1 cellular context compared by ENCODE assay signal in the genomic region with DNA sequence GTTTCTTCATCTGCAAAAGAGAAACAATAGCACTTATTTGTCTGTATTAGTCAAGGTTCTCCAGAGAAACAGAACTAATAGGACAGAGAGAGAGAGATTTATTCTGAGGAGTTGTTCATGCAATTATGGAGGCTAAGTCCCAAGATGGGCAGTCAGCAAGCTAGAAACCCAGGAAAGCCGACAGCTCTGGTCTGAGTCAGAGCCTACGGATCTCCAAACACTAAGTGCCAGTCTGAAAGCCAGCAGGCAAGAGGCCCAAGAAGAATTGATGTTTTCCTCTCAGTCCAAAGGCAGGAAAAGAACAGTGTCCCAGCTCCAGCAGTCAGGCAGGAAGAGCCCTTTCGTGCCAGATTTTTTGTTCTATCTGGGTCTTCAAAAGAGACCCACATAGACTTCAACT.
TF ChIP-seq lines count a peak whose summit lies in the region.

No MANE protein-coding gene starts in this region.

TF ChIP-seq in IMR-90, 13 proteins besides CTCF, POLR2A, EP300 and RAD21:
- TF ChIP-seq MAFK (IDR thresholded peaks at IDR 0.05; ENCODE audit: low read depth, low read length) (no peak), RFX5 (IDR thresholded peaks at IDR 0.05; ENCODE audit: low read depth, low read length) (no peak), CEBPB (IDR thresholded peaks at IDR 0.05; ENCODE audit: low read depth, low read length) (no peak), RCOR1 (IDR thresholded peaks at IDR 0.05; ENCODE audit: insufficient replicate concordance, low read length) (no peak), FOS (IDR thresholded peaks at IDR 0.05; ENCODE audit: low read depth, low read length) (no peak), BHLHE40 (IDR thresholded peaks at IDR 0.05; ENCODE audit: low read depth, low read length) (no peak), NFE2L2 (IDR thresholded peaks at IDR 0.05; ENCODE audit: low read depth, low read length) (no peak), CHD1 (IDR thresholded peaks at IDR 0.05; ENCODE audit: low read depth, low read length) (no peak), MXI1 (IDR thresholded peaks at IDR 0.05; ENCODE audit: borderline replicate concordance, low read depth, low read length) (no peak), MAZ (IDR thresholded peaks at IDR 0.05; ENCODE audit: borderline replicate concordance, low read depth, low read length) (no peak)
- TF ChIP-seq, protein P1, sequence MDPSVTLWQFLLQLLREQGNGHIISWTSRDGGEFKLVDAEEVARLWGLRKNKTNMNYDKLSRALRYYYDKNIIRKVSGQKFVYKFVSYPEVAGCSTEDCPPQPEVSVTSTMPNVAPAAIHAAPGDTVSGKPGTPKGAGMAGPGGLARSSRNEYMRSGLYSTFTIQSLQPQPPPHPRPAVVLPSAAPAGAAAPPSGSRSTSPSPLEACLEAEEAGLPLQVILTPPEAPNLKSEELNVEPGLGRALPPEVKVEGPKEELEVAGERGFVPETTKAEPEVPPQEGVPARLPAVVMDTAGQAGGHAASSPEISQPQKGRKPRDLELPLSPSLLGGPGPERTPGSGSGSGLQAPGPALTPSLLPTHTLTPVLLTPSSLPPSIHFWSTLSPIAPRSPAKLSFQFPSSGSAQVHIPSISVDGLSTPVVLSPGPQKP (IDR thresholded peaks at IDR 0.05; ENCODE audit: borderline replicate concordance, low read depth, low read length), result no peak
- TF ChIP-seq, protein P2, sequence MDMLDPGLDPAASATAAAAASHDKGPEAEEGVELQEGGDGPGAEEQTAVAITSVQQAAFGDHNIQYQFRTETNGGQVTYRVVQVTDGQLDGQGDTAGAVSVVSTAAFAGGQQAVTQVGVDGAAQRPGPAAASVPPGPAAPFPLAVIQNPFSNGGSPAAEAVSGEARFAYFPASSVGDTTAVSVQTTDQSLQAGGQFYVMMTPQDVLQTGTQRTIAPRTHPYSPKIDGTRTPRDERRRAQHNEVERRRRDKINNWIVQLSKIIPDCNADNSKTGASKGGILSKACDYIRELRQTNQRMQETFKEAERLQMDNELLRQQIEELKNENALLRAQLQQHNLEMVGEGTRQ (IDR thresholded peaks at IDR 0.05; ENCODE audit: low read depth, low read length), result no peak
